ENCODE assay signal across 26 cellular contexts in genomic region chr1:56436338-56436695, GRCh38.
DNase-seq lines count a peak whose midpoint lies in the region; ATAC-seq and TF ChIP-seq lines count a peak whose summit lies in the region.
"Had no signal": no experiment of that assay in that cellular context is flagged by ENCODE, and none has a peak within 500 bp of the region (broad histone marks: within the 10 kb centered on the region; RNA-seq: fewer than 3 reads in every experiment).

No MANE protein-coding gene starts in this region.

- TF ChIP-seq CTCF in endodermal cell (conservative IDR thresholded peaks at IDR 0.05) (no peak), mesothelial cell of epicardium (IDR thresholded peaks at IDR 0.05; ENCODE audit: unreplicated experiment) (no peak)

- H3K9ac ChIP-seq in endodermal cell (ENCODE audit: extremely low read depth, low read length, poor library complexity, severe bottlenecking): peak overlapping the region; percentile 52
- H3K9ac ChIP-seq: parathyroid adenoma had no signal

- no peaks in the 10 kb centered on the region for H3K9me3 ChIP-seq in endodermal cell (ENCODE audit: control insufficient read depth, low read length)
- H3K9me3 ChIP-seq: transverse colon had no signal

- WGBS in endodermal cell (ENCODE audit: insufficient coverage in 1 of 2, insufficient read length in 1 of 2), 2 experiments: 22 to 43% methylated on average over 1 to 2 of the region's 2 CpGs

- H3K27ac ChIP-seq in endodermal cell (ENCODE audit: low read depth, low read length) (peak overlapping the region; percentile 97), temporal lobe (ENCODE audit: low read depth, low read length) (peak overlapping the region; percentile 96)
- H3K27ac ChIP-seq: parathyroid adenoma, transverse colon had no signal

- peak overlapping the region; percentile 39 for H3K4me3 ChIP-seq in endodermal cell (ENCODE audit: low read length)
- H3K4me3 ChIP-seq: cardiac muscle cell, transverse colon had no signal

- H3K4me1 Mint-ChIP-seq in endodermal cell (peaks cover 86% of the 10 kb centered on the region), mesothelial cell of epicardium (peaks cover 71% of the 10 kb centered on the region)
- H3K4me1 Mint-ChIP-seq: activated naive CD4-positive, alpha-beta T cell treated with anti-CD3 and anti-CD28 coated beads, Interleukin-2, amount 50 U/mL, for 24 hours; natural killer cell had no signal

- ATAC-seq in GM19395 (IDR thresholded peaks at IDR 0.05; ENCODE audit: unreplicated experiment): no peak
- no peak for ATAC-seq in GM21576 (IDR thresholded peaks at IDR 0.05; ENCODE audit: unreplicated experiment)
- ATAC-seq: left cardiac atrium, natural killer cell, Panc1 had no signal

- H3K4me3 Mint-ChIP-seq in endodermal cell (peak overlapping the region; percentile 31), mesothelial cell of epicardium (no peak overlapping the region)
- H3K4me3 Mint-ChIP-seq: activated B cell treated with CpG ODN at 0.5 μM for 24 hours; activated naive CD4-positive, alpha-beta T cell treated with anti-CD3 and anti-CD28 coated beads, Interleukin-2, amount 50 U/mL, for 24 hours; CD4-positive, alpha-beta T cell; dendritic cell treated with granulocyte-macrophage colony-stimulating factor and Interleukin-4, amounts not matched to agents 40 ng/mL and 50 ng/mL, for 4 days; natural killer cell; stimulated activated naive CD8-positive, alpha-beta T cell treated with anti-CD3 and anti-CD28 coated beads, Interleukin-15, Interleukin-2, amounts not matched to agents 100 ng/mL and 50 ng/mL, for 24 hours had no signal

- DNase-seq in NCI-H2227 treated with DMSO at 0.1 percent for 48 hours (lab: John Stamatoyannopoulos, UW) (peak; percentile 42), NCI-H2227 (lab: John Stamatoyannopoulos, UW; ENCODE audit: unreplicated experiment) (no peak), endodermal cell (no peak), mesothelial cell of epicardium (ENCODE audit: low spot score in 2 of 2, unreplicated experiment in 2 of 2) (no peak), ecto neural progenitor cell (ENCODE audit: low spot score) (no peak)
- DNase-seq: 8988T; activated B cell treated with CpG ODN at 0.5 μM for 24 hours; CD4-positive, alpha-beta T cell; DMS 273 treated with DMSO at 0.1 percent for 48 hours; GOT3; left cardiac atrium; natural killer cell; NCI-H1105 treated with DMSO at 0.1 percent for 48 hours; NCI-H2029 treated with DMSO at 0.1 percent for 48 hours; NK-92 treated with Interleukin-12 subunit alpha and Interleukin-12 subunit beta, amount 100 ng/mL, for 24 hours; SIG-M5; transverse colon had no signal

- no peaks in the 10 kb centered on the region for H3K9me3 Mint-ChIP-seq in endodermal cell
- H3K9me3 Mint-ChIP-seq in mesothelial cell of epicardium: no peaks in the 10 kb centered on the region
- H3K9me3 Mint-ChIP-seq: activated B cell treated with CpG ODN at 0.5 μM for 24 hours; activated naive CD4-positive, alpha-beta T cell treated with anti-CD3 and anti-CD28 coated beads, Interleukin-2, amount 50 U/mL, for 24 hours; CD4-positive, alpha-beta T cell; dendritic cell treated with granulocyte-macrophage colony-stimulating factor and Interleukin-4, amounts not matched to agents 40 ng/mL and 50 ng/mL, for 4 days; natural killer cell; stimulated activated naive CD8-positive, alpha-beta T cell treated with anti-CD3 and anti-CD28 coated beads, Interleukin-15, Interleukin-2, amounts not matched to agents 100 ng/mL and 50 ng/mL, for 24 hours had no signal

- H3K36me3 Mint-ChIP-seq in endodermal cell (ENCODE audit: low read depth): no peaks in the 10 kb centered on the region
- no peaks in the 10 kb centered on the region for H3K36me3 Mint-ChIP-seq in mesothelial cell of epicardium
- H3K36me3 Mint-ChIP-seq: activated naive CD4-positive, alpha-beta T cell treated with anti-CD3 and anti-CD28 coated beads, Interleukin-2, amount 50 U/mL, for 24 hours; natural killer cell had no signal

- H3K36me3 ChIP-seq in endodermal cell (ENCODE audit: control insufficient read depth, insufficient read depth, low read length): no peaks in the 10 kb centered on the region
- H3K36me3 ChIP-seq: cardiac muscle cell, transverse colon had no signal

- H3K27me3 ChIP-seq in endodermal cell (ENCODE audit: control insufficient read depth, insufficient read depth, low read length, poor library complexity, severe bottlenecking): no peaks in the 10 kb centered on the region
- H3K27me3 ChIP-seq: cardiac muscle cell, transverse colon had no signal

- H3K4me1 ChIP-seq in endodermal cell (ENCODE audit: control insufficient read depth, insufficient read depth, low read length): peaks cover 56% of the 10 kb centered on the region

- peaks cover 6% of the 10 kb centered on the region for H3K27me3 Mint-ChIP-seq in endodermal cell (ENCODE audit: insufficient read depth)
- no peaks in the 10 kb centered on the region for H3K27me3 Mint-ChIP-seq in mesothelial cell of epicardium (ENCODE audit: low read depth)
- H3K27me3 Mint-ChIP-seq: activated B cell treated with CpG ODN at 0.5 μM for 24 hours; activated naive CD4-positive, alpha-beta T cell treated with anti-CD3 and anti-CD28 coated beads, Interleukin-2, amount 50 U/mL, for 24 hours; CD4-positive, alpha-beta T cell; stimulated activated naive CD8-positive, alpha-beta T cell treated with anti-CD3 and anti-CD28 coated beads, Interleukin-15, Interleukin-2, amounts not matched to agents 100 ng/mL and 50 ng/mL, for 24 hours had no signal

- peak overlapping the region; percentile 93 for H3K27ac Mint-ChIP-seq in endodermal cell
- peak overlapping the region; percentile 91 for H3K27ac Mint-ChIP-seq in mesothelial cell of epicardium
- H3K27ac Mint-ChIP-seq: activated naive CD4-positive, alpha-beta T cell treated with anti-CD3 and anti-CD28 coated beads, Interleukin-2, amount 50 U/mL, for 24 hours; CD4-positive, alpha-beta T cell; natural killer cell; stimulated activated naive CD8-positive, alpha-beta T cell treated with anti-CD3 and anti-CD28 coated beads, Interleukin-15, Interleukin-2, amounts not matched to agents 100 ng/mL and 50 ng/mL, for 24 hours had no signal
